Comparison of ENCODE assay signal across 8 cellular contexts in genomic region chr2:128564551-128564950, GRCh38.
"Had no signal": no experiment of that assay in that cellular context is flagged by ENCODE, and none has a peak within 500 bp of the region (broad histone marks: within the 10 kb centered on the region; RNA-seq: fewer than 3 reads in every experiment).

No MANE protein-coding gene starts in this region.

- H3K27ac ChIP-seq: HL-60 had no signal

- H3K4me1 ChIP-seq: HAP-1 had no signal

- ATAC-seq: HCT116, HepG2 had no signal

- H3K9me3 Mint-ChIP-seq: HFFc6 had no signal

- DNase-seq: GM23248, GOT3, H7, HFFc6 had no signal

- H3K4me3 ChIP-seq: GM23248, HAP-1 had no signal

- H3K36me3 ChIP-seq: HAP-1 had no signal

- H3K9me3 ChIP-seq: HAP-1 had no signal

- H3K4me3 Mint-ChIP-seq: HFFc6 had no signal
